Comparison of ENCODE assay signal across 17 cellular contexts in genomic region chr3:114694251-114694650, GRCh38.
DNase-seq lines count a peak whose midpoint lies in the region; ATAC-seq and TF ChIP-seq lines count a peak whose summit lies in the region.
"Had no signal": no experiment of that assay in that cellular context is flagged by ENCODE, and none has a peak within 500 bp of the region (broad histone marks: within the 10 kb centered on the region; RNA-seq: fewer than 3 reads in every experiment).

No MANE protein-coding gene starts in this region.

- H3K36me3 Mint-ChIP-seq in GM23338 (ENCODE audit: low read depth): no peaks in the 10 kb centered on the region
- no peaks in the 10 kb centered on the region for H3K36me3 Mint-ChIP-seq in mesothelial cell of epicardium

- DNase-seq in GM23338 (ENCODE audit: low spot score): no peak
- no peak for DNase-seq in mesothelial cell of epicardium (ENCODE audit: low spot score in 2 of 2, unreplicated experiment in 2 of 2)
- DNase-seq: AML-193; Caco-2; Calu3; CD4-positive, alpha-beta T cell; CD8-positive, alpha-beta T cell; DMS79 treated with DMSO at 0.1 percent for 48 hours; GF-D8 had no signal

- ATAC-seq in GM23338 (no peak), HG03175 (IDR thresholded peaks at IDR 0.05; ENCODE audit: unreplicated experiment) (no peak)
- ATAC-seq: A549; CD8-positive, alpha-beta T cell had no signal

- TF ChIP-seq CTCF in GM23338 (conservative IDR thresholded peaks at IDR 0.05; ENCODE audit: low read depth in 2 of 2) (no peak), mesothelial cell of epicardium (IDR thresholded peaks at IDR 0.05; ENCODE audit: unreplicated experiment) (no peak)

- H3K27me3 ChIP-seq in GM23338 (ENCODE audit: insufficient read depth): no peaks in the 10 kb centered on the region
- H3K27me3 ChIP-seq in HUES48 (ENCODE audit: control insufficient read depth, insufficient read depth, low read length): no peaks in the 10 kb centered on the region
- no peaks in the 10 kb centered on the region for H3K27me3 ChIP-seq in iPS-20b (ENCODE audit: insufficient read depth, low read length)
- H3K27me3 ChIP-seq: BLaER1 treated with 17β-estradiol and CSF1 and Interleukin-3, amounts not matched to agents 10 nM and 100 nM had no signal

- H3K27ac Mint-ChIP-seq in GM23338 (peak overlapping the region; percentile 1; the same call in 1 of the 2 replicates), mesothelial cell of epicardium (no peak overlapping the region)
- H3K27ac Mint-ChIP-seq: B cell; CD4-positive, alpha-beta T cell; CD8-positive, alpha-beta T cell had no signal

- peaks cover 47% of the 10 kb centered on the region for H3K4me1 Mint-ChIP-seq in GM23338
- peaks cover 6% of the 10 kb centered on the region for H3K4me1 Mint-ChIP-seq in mesothelial cell of epicardium

- H3K27me3 Mint-ChIP-seq in GM23338 (ENCODE audit: insufficient read depth, low read depth, poor library complexity) (no peaks in the 10 kb centered on the region), mesothelial cell of epicardium (ENCODE audit: low read depth) (no peaks in the 10 kb centered on the region)
- H3K27me3 Mint-ChIP-seq: B cell; CD4-positive, alpha-beta T cell had no signal

- H3K79me2 ChIP-seq in GM23338 (replicated peaks; ENCODE audit: insufficient read depth): no peaks in the 10 kb centered on the region

- H3K9ac ChIP-seq in HUES48 (ENCODE audit: low read depth, low read length): no peak overlapping the region
- no peak overlapping the region for H3K9ac ChIP-seq in iPS-20b (ENCODE audit: low read depth, low read length)
- H3K9ac ChIP-seq: BLaER1 treated with 17β-estradiol and CSF1 and Interleukin-3, amounts not matched to agents 10 nM and 100 nM had no signal

- no peak overlapping the region; the same call in 2 of the 3 replicates for H3K4me3 Mint-ChIP-seq in GM23338
- H3K4me3 Mint-ChIP-seq in mesothelial cell of epicardium: no peak overlapping the region
- H3K4me3 Mint-ChIP-seq: B cell; CD4-positive, alpha-beta T cell; CD8-positive, alpha-beta T cell had no signal

- no peaks in the 10 kb centered on the region for H3K9me2 ChIP-seq in GM23338 (ENCODE audit: insufficient read depth)

- H3K9me3 Mint-ChIP-seq in GM23338 (no peaks in the 10 kb centered on the region), mesothelial cell of epicardium (no peaks in the 10 kb centered on the region)
- H3K9me3 Mint-ChIP-seq: CD4-positive, alpha-beta T cell; CD8-positive, alpha-beta T cell had no signal

- H3F3A ChIP-seq in GM23338 (replicated peaks; ENCODE audit: low read depth): no peaks in the 10 kb centered on the region

- no peaks in the 10 kb centered on the region for H4K20me1 ChIP-seq in GM23338 (replicated peaks; ENCODE audit: insufficient read depth)
- H4K20me1 ChIP-seq: BLaER1 treated with 17β-estradiol and CSF1 and Interleukin-3, amounts not matched to agents 10 nM and 100 nM had no signal

- no peak overlapping the region for H2AFZ ChIP-seq in GM23338

- H3K9me3 ChIP-seq in HUES48 (ENCODE audit: control insufficient read depth, insufficient read depth, low read length) (no peaks in the 10 kb centered on the region), iPS-20b (ENCODE audit: insufficient read depth, low read depth, low read length) (no peaks in the 10 kb centered on the region)
- H3K9me3 ChIP-seq: A549; BLaER1 treated with 17β-estradiol and CSF1 and Interleukin-3, amounts not matched to agents 10 nM and 100 nM; Caco-2 had no signal

- H3K36me3 ChIP-seq in GM23338 (ENCODE audit: insufficient read depth) (no peaks in the 10 kb centered on the region), HUES48 (ENCODE audit: control insufficient read depth, insufficient read depth, low read length) (no peaks in the 10 kb centered on the region), iPS-20b (ENCODE audit: insufficient read depth, low read depth, low read length) (no peaks in the 10 kb centered on the region)
- H3K36me3 ChIP-seq: BLaER1 treated with 17β-estradiol and CSF1 and Interleukin-3, amounts not matched to agents 10 nM and 100 nM had no signal

- H3K4me1 ChIP-seq in GM23338 (ENCODE audit: insufficient read depth): peaks cover 31% of the 10 kb centered on the region
- peaks cover 28% of the 10 kb centered on the region for H3K4me1 ChIP-seq in HUES48 (ENCODE audit: control insufficient read depth, insufficient read depth, low read length)
- peaks cover 18% of the 10 kb centered on the region for H3K4me1 ChIP-seq in iPS-20b (ENCODE audit: insufficient read depth, low read length)
- H3K4me1 ChIP-seq: Caco-2 had no signal

- no peak overlapping the region for H3K4me3 ChIP-seq in GM23338
- H3K4me3 ChIP-seq in HUES48 (ENCODE audit: low read depth, low read length): no peak overlapping the region
- peak overlapping the region; percentile 24; the same call in 1 of the 2 replicates for H3K4me3 ChIP-seq in iPS-20b (ENCODE audit: low read length)
- H3K4me3 ChIP-seq: A549; BLaER1 treated with 17β-estradiol and CSF1 and Interleukin-3, amounts not matched to agents 10 nM and 100 nM had no signal

- H3K27ac ChIP-seq in GM23338 (ENCODE audit: low read depth): no peak overlapping the region
- H3K27ac ChIP-seq in HUES48 (ENCODE audit: low read depth, low read length): peak overlapping the region; percentile 3
- H3K27ac ChIP-seq in iPS-20b (ENCODE audit: low read length): no peak overlapping the region
- H3K27ac ChIP-seq: 22Rv1; A549; BLaER1 treated with 17β-estradiol and CSF1 and Interleukin-3, amounts not matched to agents 10 nM and 100 nM; C4-2B had no signal

- H3K4me2 ChIP-seq in GM23338: peak overlapping the region; percentile 53
- H3K4me2 ChIP-seq: A549; BLaER1 treated with 17β-estradiol and CSF1 and Interleukin-3, amounts not matched to agents 10 nM and 100 nM had no signal

TF ChIP-seq in GM23338, 12 proteins besides CTCF, POLR2A, EP300 and RAD21 (continues in another document):
- TF ChIP-seq CREB1 (CRISPR knock-in tag; IDR thresholded peaks at IDR 0.05; ENCODE audit: low read depth) (no peak), JUNB (IDR thresholded peaks at IDR 0.05; ENCODE audit: unreplicated experiment) (no peak), ZNF114 (CRISPR knock-in tag; IDR thresholded peaks at IDR 0.05) (no peak), NANOG (IDR thresholded peaks at IDR 0.05; ENCODE audit: borderline replicate concordance) (no peak), STAT1 (IDR thresholded peaks at IDR 0.05; ENCODE audit: unreplicated experiment) (no peak)
- TF ChIP-seq, protein P1, sequence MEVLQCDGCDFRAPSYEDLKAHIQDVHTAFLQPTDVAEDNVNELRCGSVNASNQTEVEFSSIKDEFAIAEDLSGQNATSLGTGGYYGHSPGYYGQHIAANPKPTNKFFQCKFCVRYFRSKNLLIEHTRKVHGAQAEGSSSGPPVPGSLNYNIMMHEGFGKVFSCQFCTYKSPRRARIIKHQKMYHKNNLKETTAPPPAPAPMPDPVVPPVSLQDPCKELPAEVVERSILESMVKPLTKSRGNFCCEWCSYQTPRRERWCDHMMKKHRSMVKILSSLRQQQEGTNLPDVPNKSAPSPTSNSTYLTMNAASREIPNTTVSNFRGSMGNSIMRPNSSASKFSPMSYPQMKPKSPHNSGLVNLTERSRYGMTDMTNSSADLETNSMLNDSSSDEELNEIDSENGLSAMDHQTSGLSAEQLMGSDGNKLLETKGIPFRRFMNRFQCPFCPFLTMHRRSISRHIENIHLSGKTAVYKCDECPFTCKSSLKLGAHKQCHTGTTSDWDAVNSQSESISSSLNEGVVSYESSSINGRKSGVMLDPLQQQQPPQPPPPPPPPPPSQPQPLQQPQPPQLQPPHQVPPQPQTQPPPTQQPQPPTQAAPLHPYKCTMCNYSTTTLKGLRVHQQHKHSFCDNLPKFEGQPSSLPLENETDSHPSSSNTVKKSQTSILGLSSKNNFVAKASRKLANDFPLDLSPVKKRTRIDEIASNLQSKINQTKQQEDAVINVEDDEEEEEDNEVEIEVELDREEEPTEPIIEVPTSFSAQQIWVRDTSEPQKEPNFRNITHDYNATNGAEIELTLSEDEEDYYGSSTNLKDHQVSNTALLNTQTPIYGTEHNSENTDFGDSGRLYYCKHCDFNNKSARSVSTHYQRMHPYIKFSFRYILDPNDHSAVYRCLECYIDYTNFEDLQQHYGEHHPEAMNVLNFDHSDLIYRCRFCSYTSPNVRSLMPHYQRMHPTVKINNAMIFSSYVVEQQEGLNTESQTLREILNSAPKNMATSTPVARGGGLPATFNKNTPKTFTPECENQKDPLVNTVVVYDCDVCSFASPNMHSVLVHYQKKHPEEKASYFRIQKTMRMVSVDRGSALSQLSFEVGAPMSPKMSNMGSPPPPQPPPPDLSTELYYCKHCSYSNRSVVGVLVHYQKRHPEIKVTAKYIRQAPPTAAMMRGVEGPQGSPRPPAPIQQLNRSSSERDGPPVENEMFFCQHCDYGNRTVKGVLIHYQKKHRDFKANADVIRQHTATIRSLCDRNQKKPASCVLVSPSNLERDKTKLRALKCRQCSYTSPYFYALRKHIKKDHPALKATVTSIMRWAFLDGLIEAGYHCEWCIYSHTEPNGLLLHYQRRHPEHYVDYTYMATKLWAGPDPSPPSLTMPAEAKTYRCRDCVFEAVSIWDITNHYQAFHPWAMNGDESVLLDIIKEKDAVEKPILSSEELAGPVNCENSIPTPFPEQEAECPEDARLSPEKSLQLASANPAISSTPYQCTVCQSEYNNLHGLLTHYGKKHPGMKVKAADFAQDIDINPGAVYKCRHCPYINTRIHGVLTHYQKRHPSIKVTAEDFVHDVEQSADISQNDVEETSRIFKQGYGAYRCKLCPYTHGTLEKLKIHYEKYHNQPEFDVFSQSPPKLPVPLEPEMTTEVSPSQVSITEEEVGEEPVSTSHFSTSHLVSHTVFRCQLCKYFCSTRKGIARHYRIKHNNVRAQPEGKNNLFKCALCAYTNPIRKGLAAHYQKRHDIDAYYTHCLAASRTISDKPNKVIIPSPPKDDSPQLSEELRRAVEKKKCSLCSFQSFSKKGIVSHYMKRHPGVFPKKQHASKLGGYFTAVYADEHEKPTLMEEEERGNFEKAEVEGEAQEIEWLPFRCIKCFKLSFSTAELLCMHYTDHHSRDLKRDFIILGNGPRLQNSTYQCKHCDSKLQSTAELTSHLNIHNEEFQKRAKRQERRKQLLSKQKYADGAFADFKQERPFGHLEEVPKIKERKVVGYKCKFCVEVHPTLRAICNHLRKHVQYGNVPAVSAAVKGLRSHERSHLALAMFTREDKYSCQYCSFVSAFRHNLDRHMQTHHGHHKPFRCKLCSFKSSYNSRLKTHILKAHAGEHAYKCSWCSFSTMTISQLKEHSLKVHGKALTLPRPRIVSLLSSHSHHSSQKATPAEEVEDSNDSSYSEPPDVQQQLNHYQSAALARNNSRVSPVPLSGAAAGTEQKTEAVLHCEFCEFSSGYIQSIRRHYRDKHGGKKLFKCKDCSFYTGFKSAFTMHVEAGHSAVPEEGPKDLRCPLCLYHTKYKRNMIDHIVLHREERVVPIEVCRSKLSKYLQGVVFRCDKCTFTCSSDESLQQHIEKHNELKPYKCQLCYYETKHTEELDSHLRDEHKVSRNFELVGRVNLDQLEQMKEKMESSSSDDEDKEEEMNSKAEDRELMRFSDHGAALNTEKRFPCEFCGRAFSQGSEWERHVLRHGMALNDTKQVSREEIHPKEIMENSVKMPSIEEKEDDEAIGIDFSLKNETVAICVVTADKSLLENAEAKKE (CRISPR knock-in tag; IDR thresholded peaks at IDR 0.05): no peak
